In genomic region chr17:57898487-57899311, GRCh38 we compare ENCODE assay signal across 7 cellular contexts. TPM values are rescaled to one million over a fixed set of nuclear protein-coding genes. Genes with fewer than 3 reads are reported as not detected.
DNase-seq lines count a peak whose midpoint lies in the region; ATAC-seq, FAIRE-seq and TF ChIP-seq lines count a peak whose summit lies in the region.

No MANE protein-coding gene starts in this region.

- H3K23ac ChIP-seq in H1 (ENCODE audit: insufficient read length) = no peak overlapping the region

- H3K36me3 Mint-ChIP-seq in mesothelial cell of epicardium = no peaks in the 10 kb centered on the region

- peak overlapping the region; percentile 76 for H2BK5ac ChIP-seq in H1 (ENCODE audit: low read depth, low read length)

- peak overlapping the region; percentile 64 for H3K27ac ChIP-seq in H1 (ENCODE audit: low read depth, low read length)

- peak overlapping the region; percentile 93 for H3K27ac Mint-ChIP-seq in mesothelial cell of epicardium

- no peak overlapping the region for H3K4me3 Mint-ChIP-seq in mesothelial cell of epicardium

- no peaks in the 10 kb centered on the region for H3K27me3 Mint-ChIP-seq in mesothelial cell of epicardium (ENCODE audit: low read depth)

- ATAC-seq in GM18498 (IDR thresholded peaks at IDR 0.05; ENCODE audit: unreplicated experiment) = no peak

- peak; percentile 3 to 16; a peak in 1 of 4 replicates for TF ChIP-seq RAD21 in H1 (IDR thresholded peaks at IDR 0.05 in 1 of 2, conservative IDR thresholded peaks at IDR 0.05 in 1 of 2; ENCODE audit: low read depth in 2 of 2, low read length in 2 of 2)

- H3K4me1 Mint-ChIP-seq in mesothelial cell of epicardium = peaks cover 54% of the 10 kb centered on the region

- TF ChIP-seq CTCF in H1 (IDR thresholded peaks at IDR 0.05; ENCODE audit: control extremely low read depth in 1 of 3, insufficient read depth in 1 of 3, low read depth in 1 of 3, low read length in 3 of 3) = no peak
- no peak for TF ChIP-seq CTCF in mesothelial cell of epicardium (IDR thresholded peaks at IDR 0.05; ENCODE audit: unreplicated experiment)

- H2BK20ac ChIP-seq in H1 (ENCODE audit: low read length) = peak overlapping the region; percentile 88

- H2BK12ac ChIP-seq in H1 (ENCODE audit: low read depth, low read length) = peak overlapping the region; percentile 99

- peak overlapping the region; percentile 92 for H3K4ac ChIP-seq in H1 (replicated peaks; ENCODE audit: insufficient read length, low read depth, low read length)

- WGBS in H1 (ENCODE audit: extremely low coverage in 1 of 2, insufficient coverage in 1 of 2, insufficient read length in 1 of 2, insufficient replicate concordance in 2 of 2, low coverage in 1 of 2, low lambda C conversion rate in 2 of 2, missing lambda C conversion rate in 1 of 2), 2 experiments = 69% methylated on average over 9 of the region's 9 CpGs; no CpG with 5 or more reads in 1 of the 2 experiments

- peaks cover 3 to 21% (median 15%) of the 10 kb centered on the region in 4 experiments; a peak in 6 of 7 replicates for H3K4me1 ChIP-seq in H1 (replicated peaks in 1 of 4; ENCODE audit: control insufficient read depth in 3 of 4, insufficient read depth in 4 of 4, low read length in 3 of 4)

- no peaks in the 10 kb centered on the region for H3K9me3 Mint-ChIP-seq in mesothelial cell of epicardium

- peak overlapping the region; percentile 3 for H4K5ac ChIP-seq in H1 (ENCODE audit: insufficient read length, low read depth, low read length)

- H3K9me3 ChIP-seq in H1 (ENCODE audit: insufficient read depth in 2 of 2, low read depth in 1 of 2, low read length in 1 of 2) = no peaks in the 10 kb centered on the region

- TF ChIP-seq POLR2A in H1 (IDR thresholded peaks at IDR 0.05; ENCODE audit: control extremely low read depth in 1 of 2, low read depth in 2 of 2, low read length in 2 of 2) = no peak

- H3K18ac ChIP-seq in H1 (ENCODE audit: extremely low read depth, low read length) = peak overlapping the region; percentile 85

- peak overlapping the region; percentile 74 for H4K8ac ChIP-seq in H1 (ENCODE audit: extremely low read depth, insufficient read depth, low read length)

- no peak overlapping the region for H3K56ac ChIP-seq in H1 (replicated peaks; ENCODE audit: insufficient read length, low read depth, low read length)

- peak overlapping the region; percentile 96 for H4K91ac ChIP-seq in H1 (replicated peaks; ENCODE audit: insufficient read length, low read length)

- peak; percentile 90 for DNase-seq in NCI-H524 treated with DMSO at 0.1 percent for 48 hours (lab: John Stamatoyannopoulos, UW)
- DNase-seq in H1 (ENCODE audit: low read depth in 1 of 2, low spot score in 2 of 2) = peak; percentile 60 to 77
- DNase-seq in mesothelial cell of epicardium (ENCODE audit: low spot score in 2 of 2, unreplicated experiment in 2 of 2) = peak; percentile 59 to 74
- peak; percentile 74 for DNase-seq in ureter (ENCODE audit: low spot score)
- DNase-seq in T-helper 1 cell = no peak
- no peak for DNase-seq in GOT3 (lab: John Stamatoyannopoulos, UW)

- no peak for TF ChIP-seq EP300 in H1 (IDR thresholded peaks at IDR 0.05; ENCODE audit: borderline replicate concordance in 1 of 2, low read depth in 2 of 2, low read length in 2 of 2)

- peak overlapping the region; percentile 86 for H2BK120ac ChIP-seq in H1 (replicated peaks; ENCODE audit: low read depth, low read length)

- H3K79me2 ChIP-seq in H1 (ENCODE audit: control insufficient read depth in 1 of 2, insufficient read depth in 2 of 2, low read length in 2 of 2) = no peaks in the 10 kb centered on the region

- FAIRE-seq in H1 (lab: Jason Lieb, UNC) = no peak

- CTCF ChIA-PET in H1 (lab: Charles Lee; ENCODE audit: partially characterized antibody) = interaction anchor here (0.6 to 6.7 kb wide), 32 partner anchors 9 to 599 kb away, joined by 3 to 41 read pairs (median 5); partner anchors contain the start of genes CUEDC1 and SRSF1

- H3K36me3 ChIP-seq in H1 (ENCODE audit: control insufficient read depth in 2 of 4, insufficient read depth in 4 of 4, low read length in 3 of 4) = no peaks in the 10 kb centered on the region

- H2AFZ ChIP-seq in H1 (ENCODE audit: low read length) = no peak overlapping the region; the same call in 1 of the 2 replicates

- H3K9ac ChIP-seq in H1 (replicated peaks in 1 of 4; ENCODE audit: extremely low read depth in 1 of 4, low read depth in 3 of 4, low read length in 3 of 4) = no peak overlapping the region; a peak in 1 of 7 replicates

- no peaks in the 10 kb centered on the region for H4K20me1 ChIP-seq in H1 (replicated peaks in 1 of 2; ENCODE audit: control insufficient read depth in 1 of 2, insufficient read depth in 2 of 2, low read length in 2 of 2)

- H3K79me1 ChIP-seq in H1 (ENCODE audit: low read depth, low read length) = no peaks in the 10 kb centered on the region

- POLR2A ChIA-PET in H1 (lab: Charles Lee; ENCODE audit: partially characterized antibody) = interaction anchor here (0.6 to 2.4 kb wide), 16 partner anchors 10 to 121 kb away, joined by 3 to 10 read pairs (median 4); partner anchors contain the start of genes CUEDC1, SRSF1 and VEZF1

- no peak overlapping the region for H3K14ac ChIP-seq in H1 (ENCODE audit: insufficient read length)

- H3K27me3 ChIP-seq in H1 (replicated peaks in 1 of 4; ENCODE audit: control insufficient read depth in 3 of 4, extremely low read depth in 1 of 4, insufficient read depth in 3 of 4, low read length in 3 of 4) = no peaks in the 10 kb centered on the region

- peak overlapping the region in 1 of 2 experiments; percentile 26; a peak in 2 of 4 replicates for H3K4me2 ChIP-seq in H1 (ENCODE audit: insufficient read depth in 1 of 2, low read depth in 2 of 2, low read length in 2 of 2)

- H2AK5ac ChIP-seq in H1 (ENCODE audit: low read depth, low read length) = peak overlapping the region; percentile 92; the same call in 1 of the 2 replicates

- H2BK15ac ChIP-seq in H1 (ENCODE audit: low read length) = peak overlapping the region; percentile 97; the same call in 1 of the 2 replicates

- no peak overlapping the region for H3K4me3 ChIP-seq in H1 (ENCODE audit: extremely low read depth in 1 of 4, insufficient read depth in 2 of 4, low read depth in 3 of 4, low read length in 4 of 4)

- no peaks in the 10 kb centered on the region for H3K23me2 ChIP-seq in H1 (ENCODE audit: low read depth, low read length)

TF ChIP-seq in H1, 55 proteins besides CTCF, POLR2A, EP300 and RAD21 (continues in another document):
- no peak for TF ChIP-seq E2F6 (IDR thresholded peaks at IDR 0.05)
- no peak for TF ChIP-seq CEBPB (IDR thresholded peaks at IDR 0.05; ENCODE audit: low read depth, low read length)
- no peak for TF ChIP-seq CHD1 (IDR thresholded peaks at IDR 0.05; ENCODE audit: low read depth, low read length)
- no peak for TF ChIP-seq NANOG (IDR thresholded peaks at IDR 0.05; ENCODE audit: insufficient read depth, low read depth, low read length, poor library complexity, severe bottlenecking)
- peak; percentile 60; the same call in 1 of the 2 replicates for TF ChIP-seq TCF12 (IDR thresholded peaks at IDR 0.05; ENCODE audit: low read depth, low read length)
- TF ChIP-seq GABPA (IDR thresholded peaks at IDR 0.05; ENCODE audit: borderline replicate concordance, insufficient read depth, low read length) = 0 out of 2 replicates have a peak, but pooled peaks have one; percentile 32
- TF ChIP-seq PHF8 (conservative IDR thresholded peaks at IDR 0.05; ENCODE audit: low read depth, low read length) = no peak
- no peak for TF ChIP-seq JUN (IDR thresholded peaks at IDR 0.05; ENCODE audit: low read depth, low read length)
- no peak for TF ChIP-seq ATF2 (IDR thresholded peaks at IDR 0.05; ENCODE audit: low read length)

RNA-seq across cellular contexts. Expression of gene MRPS23, which starts 48.9 kb away (rescaled TPM):
- total RNA-seq in H1 (2021; fragmentation: NEBNext Ultra II Directional; extraction: Animal tissue kit (Norgen Biotek cat#: 25700)) = 60.4 and 73.4 TPM in 2 replicates
- polyA plus RNA-seq in H1 (2011; rRNA removed) = 32.9 and 38.6 TPM in 2 replicates
- 68.9 TPM for polyA plus RNA-seq in H1 (2011; cell fraction: cytosol; rRNA removed)
- 26.0 TPM for polyA plus RNA-seq in H1 (2011; cell fraction: nucleus; rRNA removed)
- 64.2 to 105 TPM (median 72.5 TPM) in 4 replicates for polyA plus RNA-seq in H1 (2012, experiment 1 of 2)
- polyA plus RNA-seq in H1 (2012, experiment 2 of 2) = 49.1 TPM
- polyA plus RNA-seq in H1 (2013, experiment 1 of 2) = 25.2 TPM
- 26.2 TPM for polyA plus RNA-seq in H1 (2013, experiment 2 of 2)
- polyA minus RNA-seq in H1 (2011; rRNA and poly(A)+ RNA removed) = 18.4 and 25.9 TPM in 2 replicates
- polyA minus RNA-seq in H1 (2011; cell fraction: cytosol; rRNA and poly(A)+ RNA removed) = 10.5 TPM
- 21.0 TPM for polyA minus RNA-seq in H1 (2011; cell fraction: nucleus; rRNA and poly(A)+ RNA removed)
- total RNA-seq in mesothelial cell of epicardium (39.9 to 44.5 TPM (median 42.1 TPM) in 3 replicates), ureter (37.5 TPM)

RNA-seq across cellular contexts. Expression of gene CUEDC1, which starts 56.5 kb away (rescaled TPM):
- total RNA-seq in H1 (2021; fragmentation: NEBNext Ultra II Directional; extraction: Animal tissue kit (Norgen Biotek cat#: 25700)) = 7.8 and 10.7 TPM in 2 replicates
- 4.0 and 6.7 TPM in 2 replicates for polyA plus RNA-seq in H1 (2011; rRNA removed)
- polyA plus RNA-seq in H1 (2011; cell fraction: cytosol; rRNA removed) = 5.2 TPM
- polyA plus RNA-seq in H1 (2011; cell fraction: nucleus; rRNA removed) = 12.0 TPM
- 3.4 to 9.6 TPM (median 7.3 TPM) in 4 replicates for polyA plus RNA-seq in H1 (2012, experiment 1 of 2)
- polyA plus RNA-seq in H1 (2012, experiment 2 of 2) = 4.9 TPM
- 5.8 TPM for polyA plus RNA-seq in H1 (2013, experiment 1 of 2)
- polyA plus RNA-seq in H1 (2013, experiment 2 of 2) = 5.8 TPM
- polyA minus RNA-seq in H1 (2011; rRNA and poly(A)+ RNA removed) = 4.1 and 5.1 TPM in 2 replicates
- polyA minus RNA-seq in H1 (2011; cell fraction: cytosol; rRNA and poly(A)+ RNA removed) = 2.2 TPM
- polyA minus RNA-seq in H1 (2011; cell fraction: nucleus; rRNA and poly(A)+ RNA removed) = 4.1 TPM
- total RNA-seq in mesothelial cell of epicardium (37.0 to 38.7 TPM (median 37.8 TPM) in 3 replicates), ureter (36.9 TPM)

Comparison
In these comparisons a context has a peak if more than half of its experiments do, and no peak if none do; other contexts are left out.
1. DNase-seq: peak in NCI-H524 treated with DMSO at 0.1 percent for 48 hours (single experiment), H1 (2 of 2), mesothelial cell of epicardium (2 of 2) and ureter (single experiment); none in T-helper 1 cell (0 of 5) and GOT3 (single experiment).